Comparison of ENCODE assay signal across 27 cellular contexts in genomic region chr1:22383526-22384291, GRCh38.
DNase-seq lines count a peak whose midpoint lies in the region; ATAC-seq, FAIRE-seq and TF ChIP-seq lines count a peak whose summit lies in the region.
"Had no signal": no experiment of that assay in that cellular context is flagged by ENCODE, and none has a peak within 500 bp of the region (broad histone marks: within the 10 kb centered on the region; RNA-seq: fewer than 3 reads in every experiment).

No MANE protein-coding gene starts in this region.

- H4K12ac ChIP-seq in trophoblast cell (ENCODE audit: low read depth, low read length), result no peak overlapping the region

- RAD21 ChIA-PET in HCT116 (lab: Charles Lee; ENCODE audit: low non-redundant PET in 1 of 2, low total read pairs in 2 of 2, uncharacterized antibody in 2 of 2, unreplicated experiment in 2 of 2), result no interaction called here

- H4K5ac ChIP-seq in H1 (ENCODE audit: insufficient read length, low read depth, low read length), result no peak overlapping the region

- TF ChIP-seq RAD21 in HCT116 (IDR thresholded peaks at IDR 0.05; ENCODE audit: low read depth) (no peak), H1 (IDR thresholded peaks at IDR 0.05 in 1 of 2, conservative IDR thresholded peaks at IDR 0.05 in 1 of 2; ENCODE audit: low read depth in 2 of 2, low read length in 2 of 2) (no peak)

- no peak overlapping the region for H3K9ac ChIP-seq in HCT116 (ENCODE audit: low read length)
- no peak overlapping the region; a peak in 1 of 7 replicates for H3K9ac ChIP-seq in H1 (replicated peaks in 1 of 4; ENCODE audit: extremely low read depth in 1 of 4, low read depth in 3 of 4, low read length in 3 of 4)
- no peak overlapping the region for H3K9ac ChIP-seq in trophoblast cell (ENCODE audit: low read length)
- H3K9ac ChIP-seq: BLaER1 treated with 17β-estradiol and CSF1 and Interleukin-3, amounts not matched to agents 10 nM and 100 nM had no signal

- BruUV-seq in HCT116 (replicated peaks; lab: Mats Ljungman, UMichigan), result no TSS peak
- no TSS peak for BruUV-seq in Panc1 (replicated peaks; lab: Mats Ljungman, UMichigan)

- H2BK12ac ChIP-seq in H1 (ENCODE audit: low read depth, low read length) (no peak overlapping the region), trophoblast cell (ENCODE audit: low read length) (no peak overlapping the region)

- H2AFZ ChIP-seq in HCT116 (ENCODE audit: low read depth, low read length, poor library complexity, severe bottlenecking) (no peak overlapping the region), H1 (ENCODE audit: low read length) (peak overlapping the region; percentile 93; the same call in 1 of the 2 replicates), trophoblast cell (ENCODE audit: insufficient read depth, low read length, poor library complexity) (no peak overlapping the region)

- DNase-seq in HCT116 (ENCODE audit: low read depth, low spot score) (no peak), Panc1 (ENCODE audit: low read depth, low spot score) (no peak), H1 (ENCODE audit: low read depth in 1 of 2, low spot score in 2 of 2) (no peak), trophoblast cell (peak; percentile 33 to 60)
- DNase-seq: activated B cell treated with CpG ODN at 0.5 μM for 24 hours; activated CD4-positive, alpha-beta T cell treated with anti-CD3 and anti-CD28 coated beads, Interleukin-2, amount 10 ng/mL, durations not matched to agents 7 days and 5 days; activated effector memory CD4-positive, alpha-beta T cell treated with Interleukin-2 at 50 U/mL for 16 hours; activated naive CD8-positive, alpha-beta T cell treated with anti-CD3 and anti-CD28 coated beads for 36 hours; activated T-cell treated with anti-CD3 and anti-CD28 coated beads, Interleukin-2, amount 50 U/mL, for 1 hour; DMS79; effector CD8-positive, alpha-beta T cell; GDM1; NCI-H1436 treated with DMSO at 0.1 percent for 48 hours; NCI-H446; NCI-H748 treated with DMSO at 0.1 percent for 48 hours; RPMI8226; stimulated activated CD4-positive, alpha-beta T cell treated with anti-CD3 and anti-CD28 coated beads, Interleukin-4, amount 100 ng/mL, for 24 hours; T-helper 1 cell had no signal

- no peak overlapping the region for H4K8ac ChIP-seq in H1 (ENCODE audit: extremely low read depth, insufficient read depth, low read length)
- H4K8ac ChIP-seq in trophoblast cell (ENCODE audit: low read depth, low read length), result no peak overlapping the region

- H3K56ac ChIP-seq in H1 (replicated peaks; ENCODE audit: insufficient read length, low read depth, low read length), result no peak overlapping the region

- no peak for TF ChIP-seq EP300 in H1 (IDR thresholded peaks at IDR 0.05; ENCODE audit: borderline replicate concordance in 1 of 2, low read depth in 2 of 2, low read length in 2 of 2)

- H2BK120ac ChIP-seq in H1 (replicated peaks; ENCODE audit: low read depth, low read length) (no peak overlapping the region), trophoblast cell (ENCODE audit: insufficient read depth, low read length, poor library complexity) (no peak overlapping the region)

- no peak overlapping the region for H2BK15ac ChIP-seq in H1 (ENCODE audit: low read length)

- H3K9me3 ChIP-seq in HCT116 (ENCODE audit: control insufficient read depth in 1 of 2, insufficient read depth in 1 of 2, low read depth in 1 of 2, low read length in 2 of 2) (no peaks in the 10 kb centered on the region), Panc1 (ENCODE audit: control insufficient read depth, insufficient read depth, low read depth, low read length) (no peaks in the 10 kb centered on the region), H1 (ENCODE audit: insufficient read depth in 2 of 2, low read depth in 1 of 2, low read length in 1 of 2) (no peaks in the 10 kb centered on the region), trophoblast cell (ENCODE audit: insufficient read depth, low read depth, low read length) (no peaks in the 10 kb centered on the region)
- H3K9me3 ChIP-seq: BLaER1 treated with 17β-estradiol and CSF1 and Interleukin-3, amounts not matched to agents 10 nM and 100 nM; SJCRH30; tibial nerve had no signal

- H3K14ac ChIP-seq in H1 (ENCODE audit: insufficient read length) (no peak overlapping the region), trophoblast cell (ENCODE audit: low read length) (no peak overlapping the region)

- H3K79me2 ChIP-seq in HCT116 (ENCODE audit: insufficient read depth, low read length), result no peaks in the 10 kb centered on the region
- no peaks in the 10 kb centered on the region for H3K79me2 ChIP-seq in H1 (ENCODE audit: control insufficient read depth in 1 of 2, insufficient read depth in 2 of 2, low read length in 2 of 2)
- H3K79me2 ChIP-seq in trophoblast cell (ENCODE audit: control insufficient read depth, insufficient read depth, low read length, poor library complexity), result no peaks in the 10 kb centered on the region

- WGBS in H1 (ENCODE audit: extremely low coverage in 1 of 2, insufficient coverage in 1 of 2, insufficient read length in 1 of 2, insufficient replicate concordance in 2 of 2, low coverage in 1 of 2, low lambda C conversion rate in 2 of 2, missing lambda C conversion rate in 1 of 2), 2 experiments, result 85% methylated on average over 22 of the region's 22 CpGs; no CpG with 5 or more reads in 1 of the 2 experiments
- no CpG with 5 or more reads among the region's 22 CpGs for WGBS in trophoblast cell (ENCODE audit: extremely low coverage, insufficient coverage, insufficient read length)

- CTCF ChIA-PET in HCT116 (lab: Charles Lee) (no interaction called here), Panc1 (lab: Charles Lee) (no interaction called here), H1 (lab: Charles Lee; ENCODE audit: partially characterized antibody) (interaction anchor here (0.6 to 1.3 kb wide), 7 partner anchors 8 to 66 kb away, joined by 3 to 4 read pairs (median 3); no protein-coding TSS in a partner anchor)

- no peaks in the 10 kb centered on the region for H4K20me1 ChIP-seq in HCT116 (ENCODE audit: insufficient read depth)
- no peaks in the 10 kb centered on the region for H4K20me1 ChIP-seq in H1 (replicated peaks in 1 of 2; ENCODE audit: control insufficient read depth in 1 of 2, insufficient read depth in 2 of 2, low read length in 2 of 2)
- H4K20me1 ChIP-seq: BLaER1 treated with 17β-estradiol and CSF1 and Interleukin-3, amounts not matched to agents 10 nM and 100 nM had no signal

- no peak overlapping the region for H2BK20ac ChIP-seq in H1 (ENCODE audit: low read length)

- H3K18ac ChIP-seq in H1 (ENCODE audit: extremely low read depth, low read length) (no peak overlapping the region), trophoblast cell (ENCODE audit: low read length) (no peak overlapping the region)

- in situ Hi-C loops in Panc1 (cut with HindIII; ENCODE audit: low pct_unique_long_range_greater_than_20kb, low sequenced_read_pairs), result no loop called here

- H3K79me1 ChIP-seq in H1 (ENCODE audit: low read depth, low read length) (no peaks in the 10 kb centered on the region), trophoblast cell (ENCODE audit: low read length) (peaks cover 7% of the 10 kb centered on the region)

- H3K27me3 ChIP-seq in HCT116 (ENCODE audit: insufficient read depth, low read length) (0 out of 2 replicates have a peak, but pooled peaks cover 7% of the 10 kb centered on the region), Panc1 (ENCODE audit: control insufficient read depth, insufficient read depth, low read length) (peaks cover 8% of the 10 kb centered on the region; the same call in 1 of the 2 replicates), H1 (replicated peaks in 1 of 4; ENCODE audit: control insufficient read depth in 3 of 4, extremely low read depth in 1 of 4, insufficient read depth in 3 of 4, low read length in 3 of 4) (no peaks in the 10 kb centered on the region; a peak in 1 of 7 replicates), trophoblast cell (ENCODE audit: insufficient read depth, low read length) (no peaks in the 10 kb centered on the region)
- H3K27me3 ChIP-seq: BLaER1 treated with 17β-estradiol and CSF1 and Interleukin-3, amounts not matched to agents 10 nM and 100 nM; SJCRH30 had no signal

- H3K9me2 ChIP-seq in HCT116 (ENCODE audit: insufficient read depth), result no peaks in the 10 kb centered on the region

- no peak overlapping the region for H3K4ac ChIP-seq in H1 (replicated peaks; ENCODE audit: insufficient read length, low read depth, low read length)
- no peak overlapping the region for H3K4ac ChIP-seq in trophoblast cell (ENCODE audit: low read depth, low read length)

- peak; percentile 76 for ATAC-seq in HCT116
- peak; percentile 42; the same call in 1 of the 2 replicates for ATAC-seq in Panc1
- no peak for ATAC-seq in HG02678 (IDR thresholded peaks at IDR 0.05; ENCODE audit: unreplicated experiment)
- no peak for ATAC-seq in HG03196 (IDR thresholded peaks at IDR 0.05; ENCODE audit: unreplicated experiment)
- ATAC-seq in HG03095 (IDR thresholded peaks at IDR 0.05; ENCODE audit: unreplicated experiment), result no peak

- H3K36me3 ChIP-seq in HCT116 (ENCODE audit: control insufficient read depth in 1 of 2, insufficient read depth in 2 of 2, low read length in 2 of 2), result no peaks in the 10 kb centered on the region
- no peaks in the 10 kb centered on the region for H3K36me3 ChIP-seq in Panc1 (ENCODE audit: control insufficient read depth, insufficient read depth, low read length)
- no peaks in the 10 kb centered on the region for H3K36me3 ChIP-seq in H1 (ENCODE audit: control insufficient read depth in 2 of 4, insufficient read depth in 4 of 4, low read length in 3 of 4)
- no peaks in the 10 kb centered on the region for H3K36me3 ChIP-seq in trophoblast cell (ENCODE audit: control insufficient read depth in 1 of 2, insufficient read depth in 2 of 2, low read length in 2 of 2)
- H3K36me3 ChIP-seq: BLaER1 treated with 17β-estradiol and CSF1 and Interleukin-3, amounts not matched to agents 10 nM and 100 nM; cardiac muscle cell; SJCRH30; tibial nerve had no signal

- 0 out of 2 replicates have a peak overlapping the region, but pooled peaks have one; percentile 16 for H3K4me2 ChIP-seq in HCT116 (ENCODE audit: low read length)
- H3K4me2 ChIP-seq in H1 (ENCODE audit: insufficient read depth in 1 of 2, low read depth in 2 of 2, low read length in 2 of 2), result no peak overlapping the region
- H3K4me2 ChIP-seq in trophoblast cell (ENCODE audit: low read length), result no peak overlapping the region
- H3K4me2 ChIP-seq: BLaER1 treated with 17β-estradiol and CSF1 and Interleukin-3, amounts not matched to agents 10 nM and 100 nM had no signal

- H2AK5ac ChIP-seq in H1 (ENCODE audit: low read depth, low read length), result no peak overlapping the region
- no peak overlapping the region for H2AK5ac ChIP-seq in trophoblast cell (ENCODE audit: low read length)

- no peak overlapping the region for H4K91ac ChIP-seq in H1 (replicated peaks; ENCODE audit: insufficient read length, low read length)
- no peak overlapping the region for H4K91ac ChIP-seq in trophoblast cell (ENCODE audit: low read depth, low read length)

- H3K27ac ChIP-seq in HCT116 (ENCODE audit: low read depth, low read length), result no peak overlapping the region
- no peak overlapping the region for H3K27ac ChIP-seq in Panc1 (ENCODE audit: low read length)
- H3K27ac ChIP-seq in H1 (ENCODE audit: low read depth, low read length), result no peak overlapping the region
- no peak overlapping the region for H3K27ac ChIP-seq in trophoblast cell (ENCODE audit: low read depth, low read length)
- H3K27ac ChIP-seq: BLaER1 treated with 17β-estradiol and CSF1 and Interleukin-3, amounts not matched to agents 10 nM and 100 nM; cardiac muscle cell; coronary artery; epithelial cell of prostate; SJCRH30; tibial nerve had no signal

- H3K23ac ChIP-seq in H1 (ENCODE audit: insufficient read length), result no peak overlapping the region
- no peak overlapping the region for H3K23ac ChIP-seq in trophoblast cell (ENCODE audit: low read length)

- no peak for TF ChIP-seq POLR2A in HCT116 (IDR thresholded peaks at IDR 0.05; ENCODE audit: borderline replicate concordance, extremely low read depth, insufficient read depth, insufficient read length)
- TF ChIP-seq POLR2A in H1 (IDR thresholded peaks at IDR 0.05; ENCODE audit: control extremely low read depth in 1 of 2, low read depth in 2 of 2, low read length in 2 of 2), result no peak

- intact Hi-C loops in HCT116 (cut with micrococcal nuclease), result no loop called here
- intact Hi-C loops in Panc1 (cut with micrococcal nuclease; ENCODE audit: unreplicated experiment), result no loop called here

- no peak overlapping the region for H2BK5ac ChIP-seq in H1 (ENCODE audit: low read depth, low read length)
- no peak overlapping the region for H2BK5ac ChIP-seq in trophoblast cell (ENCODE audit: low read depth, low read length, poor library complexity)

- H3K4me3 ChIP-seq in HCT116 (replicated peaks in 1 of 2; ENCODE audit: low read depth in 1 of 2, low read length in 2 of 2), result no peak overlapping the region
- H3K4me3 ChIP-seq in Panc1 (ENCODE audit: low read depth in 2 of 2, low read length in 2 of 2), result peak overlapping the region in 1 of 2 experiments; percentile 8; a peak in 1 of 4 replicates
- H3K4me3 ChIP-seq in H1 (ENCODE audit: extremely low read depth in 1 of 4, insufficient read depth in 2 of 4, low read depth in 3 of 4, low read length in 4 of 4), result no peak overlapping the region
- H3K4me3 ChIP-seq in trophoblast cell (ENCODE audit: low read depth, low read length), result no peak overlapping the region
- H3K4me3 ChIP-seq: BLaER1 treated with 17β-estradiol and CSF1 and Interleukin-3, amounts not matched to agents 10 nM and 100 nM; cardiac muscle cell; coronary artery; SJCRH30; tibial nerve had no signal

- no peaks in the 10 kb centered on the region for H3K23me2 ChIP-seq in H1 (ENCODE audit: low read depth, low read length)

- no peak for TF ChIP-seq CTCF in HCT116 (IDR thresholded peaks at IDR 0.05 in 2 of 3, conservative IDR thresholded peaks at IDR 0.05 in 1 of 3; ENCODE audit: borderline replicate concordance in 1 of 3, insufficient read depth in 1 of 3, low read depth in 2 of 3, low read length in 2 of 3)
- TF ChIP-seq CTCF in Panc1 (IDR thresholded peaks at IDR 0.05), result no peak
- no peak for TF ChIP-seq CTCF in H1 (IDR thresholded peaks at IDR 0.05; ENCODE audit: control extremely low read depth in 1 of 3, insufficient read depth in 1 of 3, low read depth in 1 of 3, low read length in 3 of 3)

- FAIRE-seq in H1 (lab: Jason Lieb, UNC), result no peak

- POLR2A ChIA-PET in HCT116 (lab: Charles Lee), result no interaction called here
- POLR2A ChIA-PET in Panc1 (lab: Charles Lee), result no interaction called here
- POLR2A ChIA-PET in H1 (lab: Charles Lee; ENCODE audit: partially characterized antibody), result no interaction called here

- H3K4me1 ChIP-seq in HCT116 (ENCODE audit: control insufficient read depth in 1 of 2, insufficient read depth in 2 of 2, low read length in 2 of 2) (peaks cover 0 to 10% of the 10 kb centered on the region in 2 experiments; a peak in 1 of 4 replicates), Panc1 (ENCODE audit: control insufficient read depth, insufficient read depth, low read length) (no peaks in the 10 kb centered on the region), H1 (replicated peaks in 1 of 4; ENCODE audit: control insufficient read depth in 3 of 4, insufficient read depth in 4 of 4, low read length in 3 of 4) (0 out of 7 replicates have a peak, but pooled peaks cover 0 to 3% (median 0%) of the 10 kb centered on the region in 4 experiments), trophoblast cell (ENCODE audit: control insufficient read depth in 1 of 2, insufficient read depth in 2 of 2, low read length in 2 of 2) (peaks cover 10 to 19% of the 10 kb centered on the region in 2 experiments)
- H3K4me1 ChIP-seq: tibial nerve had no signal

Comparison
In these comparisons a context has a peak if more than half of its experiments do, and no peak if none do; other contexts are left out.
1. ATAC-seq: peak in HCT116 (single experiment) and Panc1 (single experiment); none in HG02678 (single experiment), HG03196 (single experiment) and HG03095 (single experiment).
2. DNase-seq: peak in trophoblast cell (2 of 2); none in HCT116 (single experiment), Panc1 (single experiment) and H1 (0 of 2).
3. Of the 16 proteins assayed by ChIP-seq in both H1 and HCT116: peak only in H1: ATF3; only in HCT116: none; in both: none; in neither: 15.